In the genomic region with DNA sequence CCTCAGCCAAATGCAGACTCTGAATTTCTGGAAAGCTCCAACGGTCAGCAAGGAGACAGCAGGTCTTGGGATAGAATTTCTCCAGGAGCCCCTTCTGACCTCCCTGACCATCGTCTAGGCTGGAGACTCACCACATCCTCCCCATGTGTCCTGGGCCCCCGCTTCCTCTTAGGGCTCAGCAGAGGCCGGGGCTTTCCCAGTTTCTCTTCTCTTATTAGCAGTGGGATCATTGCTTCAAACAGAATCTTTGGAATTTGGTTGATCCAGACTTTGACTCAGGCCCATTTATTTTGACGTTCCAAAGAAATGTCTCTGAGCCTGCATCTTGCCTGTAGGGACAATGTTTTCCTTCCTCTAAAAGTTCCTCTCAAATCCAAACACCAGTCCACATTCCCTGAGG, we compare ENCODE assay signal across 20 cellular contexts. TPM values are rescaled to one million over a fixed set of nuclear protein-coding genes. Genes with fewer than 3 reads are reported as not detected.
DNase-seq lines count a peak whose midpoint lies in the region; ATAC-seq, FAIRE-seq and TF ChIP-seq lines count a peak whose summit lies in the region.
"Had no signal": no experiment of that assay in that cellular context is flagged by ENCODE, and none has a peak within 500 bp of the region (broad histone marks: within the 10 kb centered on the region; RNA-seq: fewer than 3 reads in every experiment).

No MANE protein-coding gene starts in this region.

- in situ Hi-C loops in GM12878 (cut with MboI) = no loop called here

- DNase-seq in RCC 7860 (ENCODE audit: low spot score) (peak; percentile 5), GM12878 (ENCODE audit: low read depth, low spot score) (no peak), medulla oblongata (ENCODE audit: extremely low spot score) (peak; percentile 37), upper lobe of right lung (no peak), COLO668 (lab: John Stamatoyannopoulos, UW; ENCODE audit: unreplicated experiment) (no peak)
- DNase-seq in activated CD4-positive, alpha-beta T cell treated with anti-CD3 and anti-CD28 coated beads for 48 hours = no peak
- DNase-seq: activated CD8-positive, alpha-beta T cell treated with anti-CD3 and anti-CD28 coated beads, Interleukin-2, amount 10 ng/mL, durations not matched to agents 7 days and 5 days; CD4-positive, CD25-positive, alpha-beta regulatory T cell; effector CD4-positive, alpha-beta T cell; NCI-H1417; NCI-H748 treated with DMSO at 0.1 percent for 48 hours; psoas muscle; stimulated activated naive CD4-positive, alpha-beta T cell treated with Interleukin-2 at 50 U/mL for 16 hours had no signal

- POLR2A ChIA-PET in GM12878 (lab: Charles Lee) = no interaction called here

- H3K4me2 ChIP-seq in GM12878 (ENCODE audit: control insufficient read depth, insufficient read depth) = no peak overlapping the region
- H3K4me2 ChIP-seq: neural progenitor cell had no signal

- no peak for TF ChIP-seq EP300 in GM12878 (IDR thresholded peaks at IDR 0.05; ENCODE audit: borderline replicate concordance in 1 of 2, control insufficient read depth in 1 of 2, low read depth in 2 of 2, low read length in 2 of 2)

- H3K27ac ChIP-seq in GM12878 (ENCODE audit: control insufficient read depth, insufficient read depth) (no peak overlapping the region), upper lobe of right lung (no peak overlapping the region)
- H3K27ac ChIP-seq: neural progenitor cell, psoas muscle, RWPE1, SK-N-MC had no signal

- no peak for TF ChIP-seq POLR2A in GM12878 (IDR thresholded peaks at IDR 0.05; ENCODE audit: low read depth, low read length)

- FAIRE-seq in RCC 7860 (lab: Jason Lieb, UNC) = no peak
- no peak for FAIRE-seq in GM12878 (lab: Jason Lieb, UNC)
- FAIRE-seq: urothelium cell line had no signal

- H3K27me3 ChIP-seq in GM12878 (replicated peaks in 1 of 2; ENCODE audit: control insufficient read depth in 2 of 2, insufficient read depth in 2 of 2, low read length in 1 of 2) = peaks cover 0 to 5% of the 10 kb centered on the region in 2 experiments; a peak in 3 of 4 replicates
- H3K27me3 ChIP-seq in upper lobe of right lung = no peaks in the 10 kb centered on the region
- H3K27me3 ChIP-seq: neural progenitor cell had no signal

- peak; percentile 55 for ATAC-seq in GM12878
- ATAC-seq in upper lobe of right lung = peak; percentile 47
- ATAC-seq in GM18517 (IDR thresholded peaks at IDR 0.05; ENCODE audit: unreplicated experiment) = no peak
- ATAC-seq: activated CD8-positive, alpha-beta T cell treated with anti-CD3 and anti-CD28 coated beads, Interleukin-2, amount 10 ng/mL, durations not matched to agents 7 days and 5 days; psoas muscle had no signal

- no peak overlapping the region for H2AFZ ChIP-seq in GM12878 (ENCODE audit: control insufficient read depth, low read depth, low read length)
- H2AFZ ChIP-seq: neural progenitor cell had no signal

- no peaks in the 10 kb centered on the region for H3K9me3 ChIP-seq in GM12878 (replicated peaks; ENCODE audit: control insufficient read depth, insufficient read depth, low read length)
- H3K9me3 ChIP-seq in upper lobe of right lung = no peaks in the 10 kb centered on the region
- H3K9me3 ChIP-seq: HAP-1, psoas muscle had no signal

- TF ChIP-seq RAD21 in GM12878 (IDR thresholded peaks at IDR 0.05; ENCODE audit: insufficient read depth, low read depth, low read length) = no peak

- WGBS in GM12878 (ENCODE audit: insufficient coverage, insufficient replicate concordance, low lambda C conversion rate, missing lambda C conversion rate) = 21% methylated on average over 5 of the region's 5 CpGs

- no TSS peak for BruUV-seq in GM12878 (replicated peaks; lab: Mats Ljungman, UMichigan)

- TF ChIP-seq CTCF in GM12878 (IDR thresholded peaks at IDR 0.05 in 2 of 3, conservative IDR thresholded peaks at IDR 0.05 in 1 of 3; ENCODE audit: control insufficient read depth in 2 of 3, extremely low read depth in 1 of 3, insufficient read depth in 1 of 3, low read depth in 3 of 3, low read length in 3 of 3) = no peak
- no peak for TF ChIP-seq CTCF in upper lobe of right lung (IDR thresholded peaks at IDR 0.05)

- RAD21 ChIA-PET in GM12878 (lab: Charles Lee; ENCODE audit: unreplicated experiment) = no interaction called here

- H3K79me2 ChIP-seq in GM12878 (ENCODE audit: control insufficient read depth, insufficient read depth, low read length) = no peaks in the 10 kb centered on the region

- CTCF ChIA-PET in GM12878 (lab: Yijun Ruan, JAX) = no interaction called here

- no peaks in the 10 kb centered on the region for H4K20me1 ChIP-seq in GM12878 (ENCODE audit: control insufficient read depth, insufficient read depth)

- H3K4me1 ChIP-seq in GM12878 (ENCODE audit: control insufficient read depth, insufficient read depth, low read length) (no peaks in the 10 kb centered on the region), upper lobe of right lung (peaks cover 4% of the 10 kb centered on the region)
- H3K4me1 ChIP-seq: HAP-1, psoas muscle had no signal

- H3K9ac ChIP-seq in GM12878 (ENCODE audit: control insufficient read depth, insufficient read depth, low read length) = no peak overlapping the region
- H3K9ac ChIP-seq: neural progenitor cell had no signal

- intact Hi-C loops in GM12878 (cut with micrococcal nuclease; ENCODE audit: unreplicated experiment) = no loop called here
- intact Hi-C loops in upper lobe of right lung (cut with DNase I) = no loop called here

- H3K4me3 ChIP-seq in GM12878 (no peak overlapping the region), upper lobe of right lung (no peak overlapping the region)
- H3K4me3 ChIP-seq: HAP-1, lung, neural progenitor cell, psoas muscle, SK-N-MC had no signal

- H3K36me3 ChIP-seq in GM12878 (ENCODE audit: control insufficient read depth in 2 of 2, insufficient read depth in 2 of 2, low read length in 1 of 2) (no peaks in the 10 kb centered on the region), upper lobe of right lung (no peaks in the 10 kb centered on the region)
- H3K36me3 ChIP-seq: HAP-1, neural progenitor cell had no signal

- SMC1A ChIA-PET in GM12878 (lab: Charles Lee; ENCODE audit: uncharacterized antibody, unreplicated experiment) = interaction anchor here (0.6 kb wide), 1 partner anchor 598 kb away, joined by 3 read pairs; no protein-coding TSS in a partner anchor

TF ChIP-seq in GM12878, 131 proteins besides CTCF, POLR2A, EP300 and RAD21:
- TF ChIP-seq MTA2 (IDR thresholded peaks at IDR 0.05; ENCODE audit: low read depth) = no peak
- TF ChIP-seq RUNX3 (IDR thresholded peaks at IDR 0.05; ENCODE audit: low read length) = peak; percentile 16; the same call in 1 of the 2 replicates
- no peak for TF ChIP-seq HDAC2 (IDR thresholded peaks at IDR 0.05)
- TF ChIP-seq SPI1 (IDR thresholded peaks at IDR 0.05; ENCODE audit: borderline replicate concordance, insufficient read depth, low read depth, low read length) = peak; percentile 43; the same call in 1 of the 2 replicates
- TF ChIP-seq SMARCA5 (IDR thresholded peaks at IDR 0.05) = no peak
- no peak for TF ChIP-seq PAX8 (IDR thresholded peaks at IDR 0.05)
- no peak for TF ChIP-seq CREB1 (IDR thresholded peaks at IDR 0.05; ENCODE audit: low read depth)

RNA-seq across cellular contexts. Expression of a gene that starts 38.4 kb away (rescaled TPM):
- 112 and 120 TPM in 2 replicates for total RNA-seq in GM12878 (2013; cell fraction: nucleolus; rRNA removed)
- total RNA-seq in GM12878 (2014; rRNA removed) (28.2 and 28.3 TPM in 2 replicates), GM12878 (2014; rRNA removed; fragmentation: Illumina TruSeq; extraction: Trizol) (18.6 and 19.7 TPM in 2 replicates), GM12878 (2021) (44.5 and 47.0 TPM in 2 replicates), upper lobe of right lung (54.3 TPM)
- 7.1 TPM for polyA plus RNA-seq in GM12878 (2011; ENCODE audit: low read depth)
- polyA plus RNA-seq in GM12878 (2011; rRNA removed) (14.1 and 21.8 TPM in 2 replicates), GM12878 (2014; fragmentation: Illumina TruSeq; extraction: Trizol) (25.7 and 28.5 TPM in 2 replicates), GM12878 (2014; fragmentation: Nextera tagmentation; extraction: Ambion mirVana) (1 to 10 TPM; 5.6 to 6.2 TPM), GM12878 (2014; rRNA removed) (26.4 and 26.5 TPM in 2 replicates), GM12878 (2016; fragmentation: Nextera tagmentation; extraction: Ambion mirVana) (10 to 100 TPM; 10.0 to 13.4 TPM)
- 22.1 and 22.3 TPM in 2 replicates for polyA plus RNA-seq in GM12878 (2011; cell fraction: cytosol; rRNA removed)
- 59.7 and 73.3 TPM in 2 replicates for polyA plus RNA-seq in GM12878 (2011; cell fraction: nucleus; rRNA removed)
- polyA plus RNA-seq in GM12878 (2012) = 11.9 and 15.5 TPM in 2 replicates
- 31.8 and 45.9 TPM in 2 replicates for polyA minus RNA-seq in GM12878 (2011; rRNA and poly(A)+ RNA removed)
- polyA minus RNA-seq in GM12878 (2011; cell fraction: cytosol; rRNA and poly(A)+ RNA removed) = 9.0 and 9.6 TPM in 2 replicates
- 31.2 and 54.5 TPM in 2 replicates for polyA minus RNA-seq in GM12878 (2011; cell fraction: nucleus; rRNA and poly(A)+ RNA removed)

Comparison
In these comparisons a context has a peak if more than half of its experiments do, and no peak if none do; other contexts are left out.
1. DNase-seq: peak in RCC 7860 (single experiment) and medulla oblongata (single experiment); none in GM12878 (single experiment), upper lobe of right lung (single experiment), activated CD4-positive, alpha-beta T cell treated with anti-CD3 and anti-CD28 coated beads for 48 hours (single experiment) and COLO668 (single experiment).